Comparison of ENCODE assay signal across 11 cellular contexts in the genomic region with DNA sequence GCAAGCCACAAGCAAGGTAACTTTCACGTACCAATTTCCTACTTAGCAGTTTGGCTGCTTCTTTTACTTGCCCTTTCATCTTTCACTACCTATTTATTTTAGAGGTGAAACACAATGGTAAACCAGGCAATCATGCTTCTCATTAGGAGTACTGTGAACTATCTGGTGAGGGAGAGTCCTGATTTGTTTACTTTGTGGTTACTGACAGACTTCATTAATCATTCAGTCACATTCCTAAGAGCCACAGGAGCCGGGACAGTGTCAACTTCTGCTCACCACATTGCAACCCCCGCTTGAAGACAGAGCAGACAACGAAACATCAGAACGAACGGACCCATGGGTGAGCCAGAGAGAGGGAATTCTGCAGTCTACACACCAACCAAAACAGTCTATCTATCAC. TPM values are rescaled to one million over a fixed set of nuclear protein-coding genes. Genes with fewer than 3 reads are reported as not detected.
A peak's percentile ranks its signal among the peaks of the same experiment; 100 is the strongest.
DNase-seq lines count a peak whose midpoint lies in the region; ATAC-seq and TF ChIP-seq lines count a peak whose summit lies in the region.
"Had no signal": no experiment of that assay in that cellular context is flagged by ENCODE, and none has a peak within 500 bp of the region (broad histone marks: within the 10 kb centered on the region; RNA-seq: fewer than 3 reads in every experiment).

No MANE protein-coding gene starts in this region.

- H3K9me3 ChIP-seq in RWPE2 (ENCODE audit: severe bottlenecking) (no peaks in the 10 kb centered on the region), iPS-20b (ENCODE audit: insufficient read depth, low read depth, low read length) (no peaks in the 10 kb centered on the region), upper lobe of left lung (no peaks in the 10 kb centered on the region)
- H3K9me3 ChIP-seq: SJCRH30 had no signal

- peaks cover 56% of the 10 kb centered on the region for H3K36me3 ChIP-seq in RWPE2 (ENCODE audit: low read depth)
- peaks cover 20% of the 10 kb centered on the region for H3K36me3 ChIP-seq in iPS-20b (ENCODE audit: insufficient read depth, low read depth, low read length)
- H3K36me3 ChIP-seq in upper lobe of left lung, result peaks cover 7 to 93% (median 32%) of the 10 kb centered on the region in 4 donors
- H3K36me3 ChIP-seq: SJCRH30 had no signal

- no peak overlapping the region for H3K4me3 ChIP-seq in RWPE2 (ENCODE audit: severe bottlenecking)
- H3K4me3 ChIP-seq in iPS-20b (ENCODE audit: low read length), result peak overlapping the region; percentile 47; the same call in 1 of the 2 replicates
- no peak overlapping the region for H3K4me3 ChIP-seq in upper lobe of left lung
- H3K4me3 ChIP-seq: SJCRH30 had no signal

- no peaks in the 10 kb centered on the region for H3K27me3 Mint-ChIP-seq in activated CD4-positive, alpha-beta memory T cell treated with anti-CD3 and anti-CD28 coated beads, Interleukin-2, amount 10 ng/mL, durations not matched to agents 7 days and 5 days

- no peak overlapping the region for H3K27ac Mint-ChIP-seq in activated CD4-positive, alpha-beta memory T cell treated with anti-CD3 and anti-CD28 coated beads, Interleukin-2, amount 10 ng/mL, durations not matched to agents 7 days and 5 days

- CTCF ChIA-PET in activated CD4-positive, alpha-beta memory T cell treated with anti-CD3 and anti-CD28 coated beads, Interleukin-2, amount 10 ng/mL, durations not matched to agents 7 days and 5 days (lab: Charles Lee), result interaction anchor here (1.7 kb wide), 1 partner anchor 9 kb away, joined by 5 read pairs; no protein-coding TSS in a partner anchor

- H3K27ac ChIP-seq in RWPE2 (ENCODE audit: poor library complexity, severe bottlenecking) (no peak overlapping the region), iPS-20b (ENCODE audit: low read length) (peak overlapping the region; percentile 41), upper lobe of left lung (no peak overlapping the region)
- H3K27ac ChIP-seq: SJCRH30 had no signal

- H3K4me3 Mint-ChIP-seq in activated CD4-positive, alpha-beta memory T cell treated with anti-CD3 and anti-CD28 coated beads, Interleukin-2, amount 10 ng/mL, durations not matched to agents 7 days and 5 days, result no peak overlapping the region

- POLR2A ChIA-PET in activated CD4-positive, alpha-beta memory T cell treated with anti-CD3 and anti-CD28 coated beads, Interleukin-2, amount 10 ng/mL, durations not matched to agents 7 days and 5 days (lab: Charles Lee), result no interaction called here

- no peaks in the 10 kb centered on the region for H3K9me3 Mint-ChIP-seq in activated CD4-positive, alpha-beta memory T cell treated with anti-CD3 and anti-CD28 coated beads, Interleukin-2, amount 10 ng/mL, durations not matched to agents 7 days and 5 days

- TF ChIP-seq CTCF in RWPE2 (IDR thresholded peaks at IDR 0.05; ENCODE audit: poor library complexity, severe bottlenecking) (no peak), upper lobe of left lung (IDR thresholded peaks at IDR 0.05) (no peak)

- H3K9ac ChIP-seq in iPS-20b (ENCODE audit: low read depth, low read length), result peak overlapping the region; percentile 35

- DNase-seq in A172 (ENCODE audit: low spot score) (peak; percentile 79), HCEC 1CT (peak; percentile 71), RWPE2 (ENCODE audit: low spot score) (no peak), upper lobe of left lung (no peak)
- DNase-seq in effector CD4-positive, alpha-beta T cell, result no peak
- DNase-seq in activated CD4-positive, alpha-beta memory T cell treated with anti-CD3 and anti-CD28 coated beads, Interleukin-2, amount 10 ng/mL, durations not matched to agents 7 days and 5 days, result no peak
- DNase-seq: C1 segment of cervical spinal cord, cerebellar nuclear complex, SJCRH30 had no signal

- WGBS in upper lobe of left lung, 2 donors, result 68 to 77% methylated on average over 6 of the region's 6 CpGs

- H3K4me1 ChIP-seq in RWPE2 (ENCODE audit: insufficient read depth, poor library complexity, severe bottlenecking), result peaks cover 13% of the 10 kb centered on the region
- H3K4me1 ChIP-seq in iPS-20b (ENCODE audit: insufficient read depth, low read length), result peaks cover 46% of the 10 kb centered on the region
- H3K4me1 ChIP-seq in upper lobe of left lung, result peaks cover 0 to 4% (median 0%) of the 10 kb centered on the region in 4 donors

- no peaks in the 10 kb centered on the region for H3K4me1 Mint-ChIP-seq in activated CD4-positive, alpha-beta memory T cell treated with anti-CD3 and anti-CD28 coated beads, Interleukin-2, amount 10 ng/mL, durations not matched to agents 7 days and 5 days

- H3K36me3 Mint-ChIP-seq in activated CD4-positive, alpha-beta memory T cell treated with anti-CD3 and anti-CD28 coated beads, Interleukin-2, amount 10 ng/mL, durations not matched to agents 7 days and 5 days (ENCODE audit: low read depth), result peaks cover 21% of the 10 kb centered on the region

- TF ChIP-seq EP300 in upper lobe of left lung (IDR thresholded peaks at IDR 0.05), result no peak

- TF ChIP-seq POLR2A in upper lobe of left lung (IDR thresholded peaks at IDR 0.05), result no peak

- H3K27me3 ChIP-seq in RWPE2 (ENCODE audit: insufficient read depth, poor library complexity, severe bottlenecking) (no peaks in the 10 kb centered on the region), iPS-20b (ENCODE audit: insufficient read depth, low read length) (no peaks in the 10 kb centered on the region), upper lobe of left lung (no peaks in the 10 kb centered on the region)
- H3K27me3 ChIP-seq: SJCRH30 had no signal

- ATAC-seq in RWPE2 (ENCODE audit: low read depth) (peak; percentile 79), GM18873 (IDR thresholded peaks at IDR 0.05; ENCODE audit: low FRiP score, unreplicated experiment) (no peak), upper lobe of left lung (ENCODE audit: low FRiP score in 2 of 2) (no peak)

RNA-seq across cellular contexts. Expression of a gene that starts 28.8 kb away (rescaled TPM):
- 464 and 479 TPM in 2 replicates for total RNA-seq in A172 (2014; rRNA removed; shearing (Covaris generic))
- total RNA-seq in activated CD4-positive, alpha-beta memory T cell treated with anti-CD3 and anti-CD28 coated beads, Interleukin-2, amount 10 ng/mL, durations not matched to agents 7 days and 5 days, result 1 to 10 TPM; 5.7 to 6.5 TPM
- total RNA-seq in upper lobe of left lung, result 100 to 1,000 TPM in 4 of 6 donors, 10 to 100 TPM in 2; 89.1 to 380 (median 157) TPM

RNA-seq across cellular contexts. Expression of a gene that starts 40.1 kb away (rescaled TPM):
- total RNA-seq in A172 (2014; rRNA removed; shearing (Covaris generic)), result 94.3 and 98.5 TPM in 2 replicates
- total RNA-seq in activated CD4-positive, alpha-beta memory T cell treated with anti-CD3 and anti-CD28 coated beads, Interleukin-2, amount 10 ng/mL, durations not matched to agents 7 days and 5 days, result 10 to 100 TPM; 31.9 to 32.8 TPM
- total RNA-seq in upper lobe of left lung, result 10 to 100 TPM; 31.3 to 55.6 (median 38.3) TPM

Comparison
In these comparisons a context has a peak if more than half of its experiments do, and no peak if none do; other contexts are left out.
1. DNase-seq: peak in A172 (single experiment) and HCEC 1CT (single experiment); none in RWPE2 (single experiment), effector CD4-positive, alpha-beta T cell (single experiment), activated CD4-positive, alpha-beta memory T cell treated with anti-CD3 and anti-CD28 coated beads, Interleukin-2, amount 10 ng/mL, durations not matched to agents 7 days and 5 days (single experiment) and upper lobe of left lung (0 of 2).
2. RNA of a gene that starts 28.8 kb away (total RNA-seq): 464 to 479 TPM in A172 and 89.1 to 380 TPM in upper lobe of left lung; 5.7 to 6.5 TPM in activated CD4-positive, alpha-beta memory T cell treated with anti-CD3 and anti-CD28 coated beads, Interleukin-2, amount 10 ng/mL, durations not matched to agents 7 days and 5 days; every median in the first group is over 10 times any median in the second.